Comparison of ENCODE assay signal across 3 cellular contexts in genomic region chr7:127540461-127540860, GRCh38. TPM values are rescaled to one million over a fixed set of nuclear protein-coding genes. Genes with fewer than 3 reads are reported as not detected.
"Had no signal": no experiment of that assay in that cellular context is flagged by ENCODE, and none has a peak within 500 bp of the region (broad histone marks: within the 10 kb centered on the region; RNA-seq: fewer than 3 reads in every experiment).

No MANE protein-coding gene starts in this region.

RNA-seq across cellular contexts. Expression of gene FSCN3, which starts 53.1 kb away (rescaled TPM):
- total RNA-seq: ascending aorta, chondrocyte had no signal
- polyA plus RNA-seq: aorta had no signal
